Comparison of ENCODE assay signal across 17 cellular contexts in the genomic region with DNA sequence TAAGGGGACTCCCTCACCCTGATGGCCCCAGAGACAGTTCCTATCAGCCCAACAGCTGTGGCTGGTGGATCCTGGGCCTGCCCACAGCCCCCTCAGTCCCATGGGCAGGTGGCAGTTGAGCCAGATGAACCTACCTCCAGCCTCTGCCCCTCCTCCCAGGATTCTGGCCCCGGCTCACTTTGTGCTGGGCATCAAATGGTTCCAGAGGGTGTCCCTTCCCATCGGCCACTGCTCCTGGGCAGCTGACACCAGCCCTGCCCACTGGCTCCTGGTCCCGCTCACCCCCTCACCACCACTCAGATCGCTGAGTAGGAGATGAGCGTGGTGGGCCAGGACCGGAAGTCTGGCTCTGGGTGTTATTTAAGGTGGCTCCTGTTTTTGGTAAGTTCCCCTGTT. TPM values are rescaled to one million over a fixed set of nuclear protein-coding genes. Genes with fewer than 3 reads are reported as not detected.
DNase-seq lines count a peak whose midpoint lies in the region; ATAC-seq and TF ChIP-seq lines count a peak whose summit lies in the region.
"Had no signal": no experiment of that assay in that cellular context is flagged by ENCODE, and none has a peak within 500 bp of the region (broad histone marks: within the 10 kb centered on the region; RNA-seq: fewer than 3 reads in every experiment).

No MANE protein-coding gene starts in this region.

- H3K4me3 ChIP-seq in CD8-positive, alpha-beta memory T cell (ENCODE audit: low read length): no peak overlapping the region
- peak overlapping the region in 11 of 12 donors; percentile 20 to 74 (median 64) for H3K4me3 ChIP-seq in heart left ventricle
- H3K4me3 ChIP-seq: smooth muscle cell had no signal

- CTCF ChIA-PET in CD8-positive, alpha-beta memory T cell (lab: Charles Lee): interaction anchor here (0.7 kb wide), 1 partner anchor 534 kb away, joined by 3 read pairs; no protein-coding TSS in a partner anchor
- CTCF ChIA-PET in activated CD4-positive, alpha-beta memory T cell treated with anti-CD3 and anti-CD28 coated beads, Interleukin-2, amount 10 ng/mL, durations not matched to agents 7 days and 5 days (lab: Charles Lee): no interaction called here

- no peaks in the 10 kb centered on the region for H3K27me3 ChIP-seq in CD8-positive, alpha-beta memory T cell (ENCODE audit: insufficient read depth, low read length, poor library complexity, severe bottlenecking)
- no peaks in the 10 kb centered on the region for H3K27me3 ChIP-seq in heart left ventricle
- H3K27me3 ChIP-seq: breast epithelium had no signal

- intact Hi-C loops in heart left ventricle (cut with DNase I): loop anchor here in 6 of 10 donors (2.0 to 10.0 kb wide), 7 partner anchors 21 to 239 kb away; a partner anchor contains a TSS
- intact Hi-C loops in posterior cingulate gyrus (cut with DNase I): loop anchor here (10.0 kb wide), 1 partner anchor 239 kb away; no protein-coding TSS in a partner anchor

- POLR2A ChIA-PET in CD8-positive, alpha-beta memory T cell (lab: Charles Lee): no interaction called here
- POLR2A ChIA-PET in activated CD4-positive, alpha-beta memory T cell treated with anti-CD3 and anti-CD28 coated beads, Interleukin-2, amount 10 ng/mL, durations not matched to agents 7 days and 5 days (lab: Charles Lee): interaction anchor here (1.1 kb wide), 1 partner anchor 65 kb away, joined by 3 read pairs; no protein-coding TSS in a partner anchor

- peak overlapping the region; percentile 68 to 95 (median 87) for H3K4me3 Mint-ChIP-seq in CD8-positive, alpha-beta memory T cell
- peak overlapping the region; percentile 82 for H3K4me3 Mint-ChIP-seq in activated CD4-positive, alpha-beta memory T cell treated with anti-CD3 and anti-CD28 coated beads, Interleukin-2, amount 10 ng/mL, durations not matched to agents 7 days and 5 days

- peaks cover 0 to 3% of the 10 kb centered on the region in 2 donors for H3K27me3 Mint-ChIP-seq in CD8-positive, alpha-beta memory T cell
- H3K27me3 Mint-ChIP-seq in activated CD4-positive, alpha-beta memory T cell treated with anti-CD3 and anti-CD28 coated beads, Interleukin-2, amount 10 ng/mL, durations not matched to agents 7 days and 5 days: no peaks in the 10 kb centered on the region

- H3K4me1 ChIP-seq in CD8-positive, alpha-beta memory T cell (ENCODE audit: insufficient read depth, low read length): peaks cover 33% of the 10 kb centered on the region
- peaks cover 0 to 73% (median 42%) of the 10 kb centered on the region in 12 donors for H3K4me1 ChIP-seq in heart left ventricle

- H3K36me3 ChIP-seq in CD8-positive, alpha-beta memory T cell (ENCODE audit: insufficient read depth, low read length): no peaks in the 10 kb centered on the region
- peaks cover 0 to 11% (median under 1%) of the 10 kb centered on the region in 9 donors for H3K36me3 ChIP-seq in heart left ventricle
- H3K36me3 ChIP-seq: breast epithelium had no signal

- H3K9me3 ChIP-seq in CD8-positive, alpha-beta memory T cell (ENCODE audit: low read length): no peaks in the 10 kb centered on the region
- no peaks in the 10 kb centered on the region for H3K9me3 ChIP-seq in heart left ventricle
- H3K9me3 ChIP-seq: breast epithelium had no signal

- H3K27ac Mint-ChIP-seq in CD8-positive, alpha-beta memory T cell: peak overlapping the region in 2 of 8 donors; percentile 17 to 19
- H3K27ac Mint-ChIP-seq in activated CD4-positive, alpha-beta memory T cell treated with anti-CD3 and anti-CD28 coated beads, Interleukin-2, amount 10 ng/mL, durations not matched to agents 7 days and 5 days: no peak overlapping the region
- H3K27ac Mint-ChIP-seq: stimulated activated naive CD8-positive, alpha-beta T cell treated with anti-CD3 and anti-CD28 coated beads, Interleukin-15, amount 100 ng/mL, for 72 hours had no signal

- H3K9me3 Mint-ChIP-seq in CD8-positive, alpha-beta memory T cell: no peaks in the 10 kb centered on the region
- no peaks in the 10 kb centered on the region for H3K9me3 Mint-ChIP-seq in activated CD4-positive, alpha-beta memory T cell treated with anti-CD3 and anti-CD28 coated beads, Interleukin-2, amount 10 ng/mL, durations not matched to agents 7 days and 5 days
- H3K9me3 Mint-ChIP-seq: stimulated activated naive CD8-positive, alpha-beta T cell treated with anti-CD3 and anti-CD28 coated beads, Interleukin-15, amount 100 ng/mL, for 72 hours had no signal

- 29 to 50% (median 45%) methylated on average over 4 to 6 of the region's 6 CpGs for WGBS in heart left ventricle, 4 donors

- no peak overlapping the region for H3K27ac ChIP-seq in CD8-positive, alpha-beta memory T cell (ENCODE audit: low read depth, low read length)
- H3K27ac ChIP-seq in heart left ventricle: peak overlapping the region in 10 of 12 donors; percentile 72 to 90 (median 84)
- H3K27ac ChIP-seq: HL-60 had no signal

- H3K36me3 Mint-ChIP-seq in CD8-positive, alpha-beta memory T cell: peaks cover 4 to 26% (median 10%) of the 10 kb centered on the region in 3 donors
- H3K36me3 Mint-ChIP-seq in activated CD4-positive, alpha-beta memory T cell treated with anti-CD3 and anti-CD28 coated beads, Interleukin-2, amount 10 ng/mL, durations not matched to agents 7 days and 5 days (ENCODE audit: low read depth): peaks cover 40% of the 10 kb centered on the region

- TF ChIP-seq POLR2A in heart left ventricle (IDR thresholded peaks at IDR 0.05): peak in 1 of 2 donors; percentile 11

- H3K4me1 Mint-ChIP-seq in CD8-positive, alpha-beta memory T cell: peaks cover 40 to 65% (median 51%) of the 10 kb centered on the region in 3 donors
- H3K4me1 Mint-ChIP-seq in activated CD4-positive, alpha-beta memory T cell treated with anti-CD3 and anti-CD28 coated beads, Interleukin-2, amount 10 ng/mL, durations not matched to agents 7 days and 5 days: peaks cover 59% of the 10 kb centered on the region

- no peak for TF ChIP-seq CTCF in heart left ventricle (IDR thresholded peaks at IDR 0.05)

- ATAC-seq in heart left ventricle (peak; percentile 48 to 61 (median 49)), HG02885 (IDR thresholded peaks at IDR 0.05; ENCODE audit: poor library complexity, unreplicated experiment) (no peak)
- ATAC-seq: stimulated activated naive CD8-positive, alpha-beta T cell treated with anti-CD3 and anti-CD28 coated beads, Interleukin-15, amount 100 ng/mL, for 72 hours had no signal

- DNase-seq in CD8-positive, alpha-beta memory T cell: no peak
- DNase-seq in activated CD4-positive, alpha-beta memory T cell treated with anti-CD3 and anti-CD28 coated beads, Interleukin-2, amount 10 ng/mL, durations not matched to agents 7 days and 5 days: peak; percentile 20
- DNase-seq in heart left ventricle (peak in 4 of 5 donors; percentile 59 to 81 (median 70)), posterior cingulate gyrus (peak in 7 of 10 donors; percentile 57 to 90 (median 64)), mesenteric fat pad (ENCODE audit: low spot score) (no peak), activated gamma-delta T cell treated with Interleukin-2 at 50 U/mL for 16 hours (no peak)
- DNase-seq: activated gamma-delta T cell; mammary epithelial cell; NCI-H1436; NCI-H226; stimulated activated naive CD8-positive, alpha-beta T cell treated with anti-CD3 and anti-CD28 coated beads, Interleukin-15, amount 100 ng/mL, for 72 hours had no signal

RNA-seq across cellular contexts. Expression of a gene that starts 2.0 kb away (rescaled TPM):
- total RNA-seq in CD8-positive, alpha-beta memory T cell: 10 to 100 TPM; 17.1 to 17.4 TPM
- 6.0 TPM for polyA plus RNA-seq in CD8-positive, alpha-beta memory T cell
- 10 to 100 TPM; 23.8 to 25.6 TPM for total RNA-seq in activated CD4-positive, alpha-beta memory T cell treated with anti-CD3 and anti-CD28 coated beads, Interleukin-2, amount 10 ng/mL, durations not matched to agents 7 days and 5 days
- 10 to 100 TPM; 17.3 to 34.6 (median 24.6) TPM for total RNA-seq in heart left ventricle
- 10 to 100 TPM; 10.3 to 14.5 TPM for polyA plus RNA-seq in heart left ventricle
- total RNA-seq in mesenteric fat pad: 5.6 TPM

RNA-seq across cellular contexts. Expression of a gene that starts 11.9 kb away (rescaled TPM):
- 1,000 to 10,000 TPM; 1,457 to 1,489 TPM for total RNA-seq in CD8-positive, alpha-beta memory T cell
- 1,839 TPM for polyA plus RNA-seq in CD8-positive, alpha-beta memory T cell
- 1,000 to 10,000 TPM; 1,064 to 1,066 TPM for total RNA-seq in activated CD4-positive, alpha-beta memory T cell treated with anti-CD3 and anti-CD28 coated beads, Interleukin-2, amount 10 ng/mL, durations not matched to agents 7 days and 5 days
- 100 to 1,000 TPM; 244 to 836 (median 739) TPM for total RNA-seq in heart left ventricle
- 1,000 to 10,000 TPM in 1 of 2 donors, 100 to 1,000 TPM in 1; 903 to 1,830 TPM for polyA plus RNA-seq in heart left ventricle
- total RNA-seq in mesenteric fat pad: 642 TPM

RNA-seq across cellular contexts. Expression of a gene that starts 58.7 kb away (rescaled TPM):
- under 1 TPM; 0.35 to 0.37 TPM for total RNA-seq in CD8-positive, alpha-beta memory T cell
- polyA plus RNA-seq in CD8-positive, alpha-beta memory T cell: 0.60 TPM
- 1 to 10 TPM; 2.5 to 3.1 TPM for total RNA-seq in activated CD4-positive, alpha-beta memory T cell treated with anti-CD3 and anti-CD28 coated beads, Interleukin-2, amount 10 ng/mL, durations not matched to agents 7 days and 5 days
- total RNA-seq in heart left ventricle (not detected), mesenteric fat pad (not detected)
- polyA plus RNA-seq in heart left ventricle: not detected
- total RNA-seq: breast epithelium, mammary epithelial cell, omental fat pad, SK-MEL-5, smooth muscle cell had no signal
- polyA plus RNA-seq: mammary epithelial cell, smooth muscle cell had no signal

Comparison
In these comparisons a context has a peak if more than half of its experiments do, and no peak if none do; other contexts are left out.
1. DNase-seq: peak in activated CD4-positive, alpha-beta memory T cell treated with anti-CD3 and anti-CD28 coated beads, Interleukin-2, amount 10 ng/mL, durations not matched to agents 7 days and 5 days (single experiment), heart left ventricle (4 of 5) and posterior cingulate gyrus (7 of 10); none in CD8-positive, alpha-beta memory T cell (0 of 5), mesenteric fat pad (single experiment) and activated gamma-delta T cell treated with Interleukin-2 at 50 U/mL for 16 hours (single experiment).